25 cellular contexts compared by ENCODE assay signal in genomic region chr14:101496779-101497420, GRCh38.
DNase-seq lines count a peak whose midpoint lies in the region; ATAC-seq and TF ChIP-seq lines count a peak whose summit lies in the region.
"Had no signal": no experiment of that assay in that cellular context is flagged by ENCODE, and none has a peak within 500 bp of the region (broad histone marks: within the 10 kb centered on the region; RNA-seq: fewer than 3 reads in every experiment).

No MANE protein-coding gene starts in this region.

- H3K27me3 Mint-ChIP-seq in activated naive CD4-positive, alpha-beta T cell treated with anti-CD3 and anti-CD28 coated beads for 36 hours (ENCODE audit: low read depth): peaks cover 27% of the 10 kb centered on the region
- peaks cover 16% of the 10 kb centered on the region; the same call in 1 of the 2 replicates for H3K27me3 Mint-ChIP-seq in WTC11 (ENCODE audit: low read depth)
- H3K27me3 Mint-ChIP-seq in activated CD4-positive, alpha-beta memory T cell treated with anti-CD3 and anti-CD28 coated beads, Interleukin-2, amount 10 ng/mL, durations not matched to agents 7 days and 5 days: peaks cover 4% of the 10 kb centered on the region

- TF ChIP-seq CTCF in WTC11 (IDR thresholded peaks at IDR 0.05) (no peak), lower lobe of right lung (IDR thresholded peaks at IDR 0.05) (no peak), tibial artery (IDR thresholded peaks at IDR 0.05) (no peak), GM13977 (IDR thresholded peaks at IDR 0.05; ENCODE audit: extremely low read depth, insufficient read depth, missing control alignments) (no peak)

- ATAC-seq in WTC11 (no peak), lower lobe of right lung (no peak), SK-N-SH treated with all-trans-retinoic acid at 6 μM for 48 hours (no peak)
- ATAC-seq: A549; GM12878; stimulated activated naive B cell treated with anti-CD40 and anti-IgM and Interleukin-4, amounts not matched to agents 10 μg/mL and 1 μg/mL and 100 μg/mL, for 72 hours had no signal

- no peak overlapping the region for H3K4me3 Mint-ChIP-seq in activated naive CD4-positive, alpha-beta T cell treated with anti-CD3 and anti-CD28 coated beads for 36 hours
- H3K4me3 Mint-ChIP-seq in WTC11: peak overlapping the region; percentile 24; the same call in 1 of the 2 replicates
- H3K4me3 Mint-ChIP-seq in activated CD4-positive, alpha-beta memory T cell treated with anti-CD3 and anti-CD28 coated beads, Interleukin-2, amount 10 ng/mL, durations not matched to agents 7 days and 5 days: no peak overlapping the region
- H3K4me3 Mint-ChIP-seq: activated CD4-positive, alpha-beta T cell treated with anti-CD3 and anti-CD28 coated beads, Interleukin-2, amount 10 ng/mL, durations not matched to agents 7 days and 5 days; B cell; mesothelial cell of epicardium; nephron; stimulated activated naive B cell treated with anti-CD40 and anti-IgM and Interleukin-4, amounts not matched to agents 10 μg/mL and 1 μg/mL and 100 μg/mL, for 72 hours had no signal

- DNase-seq in activated naive CD4-positive, alpha-beta T cell treated with anti-CD3 and anti-CD28 coated beads for 36 hours: peak; percentile 2
- DNase-seq in activated naive CD4-positive, alpha-beta T cell treated with Interleukin-2 at 50 U/mL for 16 hours: no peak
- DNase-seq in WTC11 (ENCODE audit: low spot score) (no peak), lower lobe of right lung (peak; percentile 32), tibial artery (peak; percentile 8 to 53), GM13977 (ENCODE audit: low spot score) (no peak)
- DNase-seq in activated CD4-positive, alpha-beta memory T cell treated with anti-CD3 and anti-CD28 coated beads, Interleukin-2, amount 10 ng/mL, durations not matched to agents 7 days and 5 days: no peak
- DNase-seq: activated CD4-positive, alpha-beta T cell treated with anti-CD3 and anti-CD28 coated beads, Interleukin-2, amount 10 ng/mL, durations not matched to agents 7 days and 5 days; COR-L47; cortex of kidney; DND-41; NCI-H1092; NCI-H2081 treated with DMSO at 0.1 percent for 48 hours; psoas muscle; stimulated activated CD4-positive, alpha-beta T cell treated with anti-CD3 and anti-CD28 coated beads, Interleukin-2, amount 100 ng/mL, for 48 hours; stimulated activated naive B cell treated with anti-CD40 and anti-IgM and Interleukin-4, amounts not matched to agents 10 μg/mL and 1 μg/mL and 100 μg/mL, for 72 hours; T-helper 1 cell had no signal

- H3K9me3 ChIP-seq in lower lobe of right lung: no peaks in the 10 kb centered on the region
- H3K9me3 ChIP-seq in tibial artery: peaks cover 0 to 11% (median 0%) of the 10 kb centered on the region in 3 donors
- H3K9me3 ChIP-seq: psoas muscle had no signal

- H3K27me3 ChIP-seq in lower lobe of right lung (ENCODE audit: low read depth) (peaks cover 16% of the 10 kb centered on the region), tibial artery (peaks cover 0 to 45% of the 10 kb centered on the region in 2 donors)

- peaks cover 2% of the 10 kb centered on the region for H3K9me3 Mint-ChIP-seq in activated naive CD4-positive, alpha-beta T cell treated with anti-CD3 and anti-CD28 coated beads for 36 hours
- peaks cover 18% of the 10 kb centered on the region for H3K9me3 Mint-ChIP-seq in WTC11
- no peaks in the 10 kb centered on the region for H3K9me3 Mint-ChIP-seq in activated CD4-positive, alpha-beta memory T cell treated with anti-CD3 and anti-CD28 coated beads, Interleukin-2, amount 10 ng/mL, durations not matched to agents 7 days and 5 days
- H3K9me3 Mint-ChIP-seq: activated CD4-positive, alpha-beta T cell treated with anti-CD3 and anti-CD28 coated beads, Interleukin-2, amount 10 ng/mL, durations not matched to agents 7 days and 5 days; activated T-helper 2 cell treated with anti-CD3 and anti-CD28 coated beads, Interferon-gamma antibody, Interleukin-2, Interleukin-4, amounts not matched to agents 10 μg/mL and 5 μg/mL and 100 μg/mL, durations not matched to agents 14 hours and 24 hours and 36 hours had no signal

- no peaks in the 10 kb centered on the region for H3K4me1 Mint-ChIP-seq in activated naive CD4-positive, alpha-beta T cell treated with anti-CD3 and anti-CD28 coated beads for 36 hours (ENCODE audit: low read depth)
- peaks cover 31% of the 10 kb centered on the region for H3K4me1 Mint-ChIP-seq in WTC11
- H3K4me1 Mint-ChIP-seq in activated CD4-positive, alpha-beta memory T cell treated with anti-CD3 and anti-CD28 coated beads, Interleukin-2, amount 10 ng/mL, durations not matched to agents 7 days and 5 days: no peaks in the 10 kb centered on the region
- H3K4me1 Mint-ChIP-seq: activated CD4-positive, alpha-beta T cell treated with anti-CD3 and anti-CD28 coated beads, Interleukin-2, amount 10 ng/mL, durations not matched to agents 7 days and 5 days; B cell; mesothelial cell of epicardium; stimulated activated naive B cell treated with anti-CD40 and anti-IgM and Interleukin-4, amounts not matched to agents 10 μg/mL and 1 μg/mL and 100 μg/mL, for 72 hours had no signal

- H3K4me1 ChIP-seq in lower lobe of right lung: peaks cover 3% of the 10 kb centered on the region
- no peaks in the 10 kb centered on the region for H3K4me1 ChIP-seq in tibial artery
- H3K4me1 ChIP-seq: psoas muscle had no signal

- POLR2A ChIA-PET in WTC11 (lab: Charles Lee): no interaction called here
- POLR2A ChIA-PET in activated CD4-positive, alpha-beta memory T cell treated with anti-CD3 and anti-CD28 coated beads, Interleukin-2, amount 10 ng/mL, durations not matched to agents 7 days and 5 days (lab: Charles Lee): no interaction called here

- intact Hi-C loops in activated naive CD4-positive, alpha-beta T cell treated with anti-CD3 and anti-CD28 coated beads for 36 hours (cut with micrococcal nuclease): no loop called here
- intact Hi-C loops in lower lobe of right lung (cut with DNase I) (no loop called here), tibial artery (cut with DNase I; ENCODE audit: low total_unique reads) (no loop called here)

- H3K36me3 Mint-ChIP-seq in activated naive CD4-positive, alpha-beta T cell treated with anti-CD3 and anti-CD28 coated beads for 36 hours (ENCODE audit: low read depth): no peaks in the 10 kb centered on the region
- peaks cover 6% of the 10 kb centered on the region for H3K36me3 Mint-ChIP-seq in WTC11
- no peaks in the 10 kb centered on the region for H3K36me3 Mint-ChIP-seq in activated CD4-positive, alpha-beta memory T cell treated with anti-CD3 and anti-CD28 coated beads, Interleukin-2, amount 10 ng/mL, durations not matched to agents 7 days and 5 days (ENCODE audit: low read depth)
- H3K36me3 Mint-ChIP-seq: mesothelial cell of epicardium; stimulated activated naive B cell treated with anti-CD40 and anti-IgM and Interleukin-4, amounts not matched to agents 10 μg/mL and 1 μg/mL and 100 μg/mL, for 72 hours had no signal

- H3K27ac Mint-ChIP-seq in activated naive CD4-positive, alpha-beta T cell treated with anti-CD3 and anti-CD28 coated beads for 36 hours: no peak overlapping the region
- H3K27ac Mint-ChIP-seq in WTC11: no peak overlapping the region
- H3K27ac Mint-ChIP-seq in activated CD4-positive, alpha-beta memory T cell treated with anti-CD3 and anti-CD28 coated beads, Interleukin-2, amount 10 ng/mL, durations not matched to agents 7 days and 5 days: no peak overlapping the region
- H3K27ac Mint-ChIP-seq: activated CD4-positive, alpha-beta T cell treated with anti-CD3 and anti-CD28 coated beads, Interleukin-2, amount 10 ng/mL, durations not matched to agents 7 days and 5 days; activated T-helper 2 cell treated with anti-CD3 and anti-CD28 coated beads, Interferon-gamma antibody, Interleukin-2, Interleukin-4, amounts not matched to agents 10 μg/mL and 5 μg/mL and 100 μg/mL, durations not matched to agents 14 hours and 24 hours and 36 hours; B cell; mesothelial cell of epicardium; nephron; stimulated activated naive B cell treated with anti-CD40 and anti-IgM and Interleukin-4, amounts not matched to agents 10 μg/mL and 1 μg/mL and 100 μg/mL, for 72 hours had no signal

- no peak overlapping the region for H3K27ac ChIP-seq in lower lobe of right lung
- no peak overlapping the region for H3K27ac ChIP-seq in tibial artery
- H3K27ac ChIP-seq: psoas muscle had no signal

- H3K36me3 ChIP-seq in lower lobe of right lung (no peaks in the 10 kb centered on the region), tibial artery (no peaks in the 10 kb centered on the region)

- CTCF ChIA-PET in activated naive CD4-positive, alpha-beta T cell treated with anti-CD3 and anti-CD28 coated beads for 36 hours (lab: Charles Lee): no interaction called here
- CTCF ChIA-PET in WTC11 (lab: Charles Lee): interaction anchor here (0.6 to 1.7 kb wide), 5 partner anchors 19 to 96 kb away, joined by 3 to 5 read pairs (median 3); no protein-coding TSS in a partner anchor
- CTCF ChIA-PET in activated CD4-positive, alpha-beta memory T cell treated with anti-CD3 and anti-CD28 coated beads, Interleukin-2, amount 10 ng/mL, durations not matched to agents 7 days and 5 days (lab: Charles Lee): no interaction called here

- H3K4me3 ChIP-seq in lower lobe of right lung: no peak overlapping the region
- H3K4me3 ChIP-seq in tibial artery: no peak overlapping the region
- H3K4me3 ChIP-seq: A549, GM12878, psoas muscle, smooth muscle cell had no signal

- in situ Hi-C loops in GM13977 (cut with MboI; ENCODE audit: low pct_unique_long_range_greater_than_20kb, low sequenced_read_pairs, unreplicated experiment): no loop called here

TF ChIP-seq in SK-N-SH treated with all-trans-retinoic acid at 6 μM for 48 hours, 23 proteins besides CTCF, POLR2A, EP300 and RAD21 (continues in another document):
- TF ChIP-seq CSRNP3 (CRISPR knock-in tag; IDR thresholded peaks at IDR 0.05) (no peak), CSDC2 (CRISPR knock-in tag; IDR thresholded peaks at IDR 0.05) (no peak), OSR1 (CRISPR knock-in tag; IDR thresholded peaks at IDR 0.05) (no peak)

Comparison
In these comparisons a context has a peak if more than half of its experiments do, and no peak if none do; other contexts are left out.
1. DNase-seq: peak in activated naive CD4-positive, alpha-beta T cell treated with anti-CD3 and anti-CD28 coated beads for 36 hours (single experiment), lower lobe of right lung (single experiment) and tibial artery (2 of 2); none in activated naive CD4-positive, alpha-beta T cell treated with Interleukin-2 at 50 U/mL for 16 hours (single experiment), WTC11 (single experiment), activated CD4-positive, alpha-beta memory T cell treated with anti-CD3 and anti-CD28 coated beads, Interleukin-2, amount 10 ng/mL, durations not matched to agents 7 days and 5 days (single experiment) and GM13977 (single experiment).